13 cellular contexts compared by ENCODE assay signal in the genomic region with DNA sequence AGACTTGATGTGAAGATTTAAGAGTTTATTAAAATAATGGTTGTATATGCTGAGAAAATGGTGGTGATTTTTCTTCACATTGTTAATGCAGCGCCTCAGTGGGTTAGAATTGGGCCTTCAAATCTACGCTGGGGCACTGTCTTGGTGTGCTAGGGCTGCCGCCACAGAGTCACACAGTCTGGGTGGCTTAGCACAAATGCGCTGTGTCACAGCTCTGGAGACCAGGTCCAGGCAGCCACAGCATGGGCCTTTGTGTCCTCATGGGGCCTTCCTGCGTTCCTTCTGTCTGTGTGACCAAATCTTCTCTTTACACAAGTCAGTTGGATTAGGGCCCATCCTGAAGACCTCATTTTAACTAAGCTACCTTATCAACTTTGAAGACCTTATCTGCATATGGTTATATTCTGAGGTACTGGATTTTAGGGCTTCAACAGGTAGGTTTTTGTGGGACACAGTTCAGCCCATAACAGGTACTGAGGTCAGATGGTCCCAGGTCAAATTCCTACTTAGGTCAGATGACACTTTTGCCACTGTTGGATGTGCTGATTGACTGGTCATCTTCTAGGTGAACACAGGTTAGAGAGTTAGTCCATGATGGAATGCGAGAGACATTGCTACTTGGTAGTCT.
"Had no signal": no experiment of that assay in that cellular context is flagged by ENCODE, and none has a peak within 500 bp of the region (broad histone marks: within the 10 kb centered on the region; RNA-seq: fewer than 3 reads in every experiment).

No MANE protein-coding gene starts in this region.

- ATAC-seq: activated CD8-positive, alpha-beta T cell treated with anti-CD3 and anti-CD28 coated beads for 36 hours; esophagus mucosa; naive thymus-derived CD4-positive, alpha-beta T cell; sciatic nerve had no signal

- H3K4me3 Mint-ChIP-seq: activated CD8-positive, alpha-beta T cell treated with anti-CD3 and anti-CD28 coated beads for 36 hours; activated naive CD8-positive, alpha-beta T cell had no signal

- H3K9me3 Mint-ChIP-seq: activated CD8-positive, alpha-beta T cell treated with anti-CD3 and anti-CD28 coated beads for 36 hours had no signal

- H3K9me3 ChIP-seq: spleen had no signal

- H3K4me3 ChIP-seq: dorsolateral prefrontal cortex, lung, spleen had no signal

- H3K27me3 ChIP-seq: dorsolateral prefrontal cortex, spleen had no signal

- H3K27me3 Mint-ChIP-seq: activated CD8-positive, alpha-beta T cell treated with anti-CD3 and anti-CD28 coated beads for 36 hours; activated naive CD8-positive, alpha-beta T cell; naive thymus-derived CD4-positive, alpha-beta T cell had no signal

- H3K36me3 Mint-ChIP-seq: activated naive CD8-positive, alpha-beta T cell had no signal

- H3K27ac Mint-ChIP-seq: activated CD8-positive, alpha-beta T cell treated with anti-CD3 and anti-CD28 coated beads for 36 hours; activated naive CD8-positive, alpha-beta T cell had no signal

- DNase-seq: activated CD8-positive, alpha-beta T cell treated with anti-CD3 and anti-CD28 coated beads for 36 hours; activated effector memory CD4-positive, alpha-beta T cell treated with Interleukin-2 at 50 U/mL for 16 hours; dorsolateral prefrontal cortex; foreskin fibroblast; left cardiac atrium; naive thymus-derived CD4-positive, alpha-beta T cell; spleen; stimulated activated CD4-positive, alpha-beta T cell treated with anti-CD3 and anti-CD28 coated beads, Interleukin-1b, Interleukin-23, amount 100 ng/mL, for 48 hours; stimulated activated naive CD4-positive, alpha-beta T cell had no signal

- H3K27ac ChIP-seq: spleen had no signal
